Comparison of ENCODE assay signal across 8 cellular contexts in the genomic region with DNA sequence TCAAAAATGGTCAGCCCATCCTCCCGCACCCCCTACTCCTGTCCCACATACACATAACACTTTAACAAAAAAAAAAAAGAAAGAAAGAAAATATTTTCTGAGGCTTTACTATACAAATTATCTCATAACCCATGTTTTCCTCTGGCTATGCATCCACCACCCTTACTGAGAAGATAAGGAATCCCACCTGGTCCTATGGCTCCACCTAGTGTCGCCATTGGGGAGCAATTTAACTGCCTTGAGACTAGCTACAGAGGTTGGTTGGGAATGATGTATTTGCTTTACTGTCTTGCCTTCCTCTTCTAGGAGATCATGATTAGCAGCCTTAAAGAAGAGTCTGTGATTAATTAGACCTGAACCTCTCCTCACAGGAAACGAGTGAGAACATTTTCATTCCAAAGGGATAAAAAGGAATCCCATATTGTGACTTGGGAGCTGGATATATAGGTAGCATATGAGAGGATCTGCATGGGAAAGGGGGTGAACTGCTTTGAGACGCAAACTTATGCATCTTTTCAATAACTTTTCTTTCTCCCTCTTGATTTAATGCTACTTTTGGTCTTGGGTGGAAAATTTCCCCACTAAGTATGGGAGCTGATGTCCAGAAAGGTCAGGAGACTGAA.
DNase-seq lines count a peak whose midpoint lies in the region; ATAC-seq lines count a peak whose summit lies in the region.

No MANE protein-coding gene starts in this region.

- ATAC-seq in HG02642 (IDR thresholded peaks at IDR 0.05; ENCODE audit: poor library complexity, unreplicated experiment): peak; percentile 89

- intact Hi-C loops in cardiac septum (cut with DNase I): loop anchor here (2.0 to 10.0 kb wide), 4 partner anchors 81 to 1032 kb away; a partner anchor contains a TSS

- DNase-seq in NCI-H524 (lab: John Stamatoyannopoulos, UW) (peak; percentile 42 to 80), NCI-H524 treated with DMSO at 0.1 percent for 48 hours (lab: John Stamatoyannopoulos, UW) (no peak), NCI-H1048 (lab: John Stamatoyannopoulos, UW) (peak; percentile 48), SKM-1 (lab: John Stamatoyannopoulos, UW; ENCODE audit: unreplicated experiment) (peak; percentile 34), cardiac septum (ENCODE audit: low spot score) (peak; percentile 78), pulmonary artery endothelial cell (ENCODE audit: low read depth, low spot score) (peak; percentile 26)
- DNase-seq in activated naive CD8-positive, alpha-beta T cell treated with anti-CD3 and anti-CD28 coated beads, Interleukin-2, amount 50 U/mL, for 16 hours (ENCODE audit: low read depth, low spot score): peak; percentile 33
